ENCODE assay signal across 8 cellular contexts in the genomic region with DNA sequence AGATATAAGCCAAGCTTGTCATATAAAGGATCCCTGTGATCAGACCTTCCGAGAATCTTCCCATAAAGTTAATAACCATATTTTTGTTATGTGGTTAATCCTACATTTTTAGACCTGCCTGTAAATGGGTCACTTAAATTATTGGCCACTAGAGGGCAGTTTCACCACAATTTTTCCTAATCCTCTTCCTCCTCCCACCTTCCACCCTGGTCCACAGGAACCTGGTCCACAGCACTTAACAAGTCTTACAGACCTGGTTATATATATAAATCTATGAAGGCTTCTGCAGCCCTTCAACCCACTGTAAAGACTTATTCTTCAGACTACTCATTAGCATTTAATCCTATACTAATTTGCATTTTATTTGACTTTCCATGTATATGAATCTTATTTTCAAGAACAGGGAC. TPM values are rescaled to one million over a fixed set of nuclear protein-coding genes. Genes with fewer than 3 reads are reported as not detected.
DNase-seq lines count a peak whose midpoint lies in the region; ATAC-seq, FAIRE-seq and TF ChIP-seq lines count a peak whose summit lies in the region.

No MANE protein-coding gene starts in this region.

- ATAC-seq in upper lobe of left lung (ENCODE audit: low FRiP score in 2 of 2) (peak in 1 of 2 donors; percentile 78), GM21528 (IDR thresholded peaks at IDR 0.05; ENCODE audit: low FRiP score, unreplicated experiment) (no peak), HG03280 (IDR thresholded peaks at IDR 0.05; ENCODE audit: unreplicated experiment) (no peak)

- WGBS in GM23248 (ENCODE audit: low coverage in 1 of 2, low lambda C conversion rate in 2 of 2, missing lambda C conversion rate in 2 of 2), 2 experiments, result 12 to 13% methylated on average over 1 of the region's 1 CpG
- WGBS in upper lobe of left lung, 2 donors, result 56 to 69% methylated on average over 1 of the region's 1 CpG

- FAIRE-seq in D721Med (lab: Jason Lieb, UNC), result no peak
- no peak for FAIRE-seq in astrocyte (lab: Jason Lieb, UNC)

- H3K79me2 ChIP-seq in GM23248 (ENCODE audit: insufficient read depth), result no peaks in the 10 kb centered on the region
- H3K79me2 ChIP-seq in astrocyte (ENCODE audit: insufficient read depth, low read length), result no peaks in the 10 kb centered on the region

- peaks cover 3% of the 10 kb centered on the region for H3K36me3 Mint-ChIP-seq in astrocyte (ENCODE audit: low read depth, unreplicated experiment)

- H3K27me3 Mint-ChIP-seq in astrocyte (ENCODE audit: low read depth, unreplicated experiment), result no peaks in the 10 kb centered on the region

- H3K36me3 ChIP-seq in GM23248 (ENCODE audit: low read depth) (peaks cover 3% of the 10 kb centered on the region; the same call in 1 of the 2 replicates), astrocyte (ENCODE audit: insufficient read depth, low read length) (no peaks in the 10 kb centered on the region), upper lobe of left lung (peaks cover 0 to 14% (median 6%) of the 10 kb centered on the region in 4 donors)

- H3K27ac ChIP-seq in GM23248 (no peak overlapping the region), astrocyte (ENCODE audit: low read depth, low read length) (no peak overlapping the region), upper lobe of left lung (no peak overlapping the region)

- no peaks in the 10 kb centered on the region for H3K9me2 ChIP-seq in GM23248 (ENCODE audit: insufficient read depth)

- H3K27ac Mint-ChIP-seq in astrocyte (ENCODE audit: unreplicated experiment), result no peak overlapping the region

- in situ Hi-C loops in GM23248 (cut with MboI), result loop anchor here (10.0 kb wide), 1 partner anchor 264 kb away; no protein-coding TSS in a partner anchor

- TF ChIP-seq CTCF in D721Med (IDR thresholded peaks at IDR 0.05; ENCODE audit: insufficient read depth, missing control alignments) (peak; percentile 68), astrocyte (IDR thresholded peaks at IDR 0.05; ENCODE audit: insufficient read depth, low read depth, low read length) (peak; percentile 72), upper lobe of left lung (IDR thresholded peaks at IDR 0.05) (peak; percentile 28 to 66 (median 58))

- H3K9me3 ChIP-seq in GM23248 (ENCODE audit: low read depth) (no peaks in the 10 kb centered on the region), astrocyte (ENCODE audit: insufficient read depth, low read depth, low read length) (no peaks in the 10 kb centered on the region), upper lobe of left lung (no peaks in the 10 kb centered on the region)

- peaks cover 9% of the 10 kb centered on the region for H3K4me1 Mint-ChIP-seq in astrocyte (ENCODE audit: low read depth, unreplicated experiment)

- no peaks in the 10 kb centered on the region for H3K9me3 Mint-ChIP-seq in astrocyte (ENCODE audit: unreplicated experiment)

- peaks cover 28% of the 10 kb centered on the region for H3F3A ChIP-seq in GM23248 (ENCODE audit: insufficient read depth)

- H4K20me1 ChIP-seq in GM23248 (ENCODE audit: insufficient read depth) (no peaks in the 10 kb centered on the region), astrocyte (ENCODE audit: insufficient read depth, low read length) (no peaks in the 10 kb centered on the region)

- no peak for TF ChIP-seq EP300 in upper lobe of left lung (IDR thresholded peaks at IDR 0.05)

- H2AFZ ChIP-seq in GM23248 (no peak overlapping the region), astrocyte (ENCODE audit: low read depth, low read length) (no peak overlapping the region)

- H3K27me3 ChIP-seq in GM23248 (replicated peaks; ENCODE audit: insufficient read depth) (no peaks in the 10 kb centered on the region), astrocyte (ENCODE audit: insufficient read depth, low read length) (no peaks in the 10 kb centered on the region), upper lobe of left lung (no peaks in the 10 kb centered on the region)

- no peak overlapping the region for H3K4me2 ChIP-seq in GM23248 (ENCODE audit: unreplicated experiment)
- no peak overlapping the region for H3K4me2 ChIP-seq in astrocyte (ENCODE audit: low read length)

- DNase-seq in D721Med (ENCODE audit: insufficient read length, low spot score) (peak; percentile 37), GM23248 (peak; percentile 65), NCI-H226 (peak; percentile 13), astrocyte (ENCODE audit: low read depth) (peak; percentile 25), iris pigment epithelial cell (ENCODE audit: low read depth) (peak; percentile 52), upper lobe of left lung (no peak)

- no peak overlapping the region for H3K4me3 Mint-ChIP-seq in astrocyte (ENCODE audit: unreplicated experiment)

- H3K4me1 ChIP-seq in GM23248 (ENCODE audit: insufficient read depth) (peaks cover 14% of the 10 kb centered on the region), astrocyte (ENCODE audit: insufficient read depth, low read length) (peaks cover 6% of the 10 kb centered on the region), upper lobe of left lung (peaks cover 0 to 9% (median 0%) of the 10 kb centered on the region in 4 donors)

- H3K9ac ChIP-seq in GM23248, result no peak overlapping the region
- no peak overlapping the region for H3K9ac ChIP-seq in astrocyte (ENCODE audit: low read length)

- no peak for TF ChIP-seq POLR2A in upper lobe of left lung (IDR thresholded peaks at IDR 0.05)

- H3K4me3 ChIP-seq in GM23248, result no peak overlapping the region
- H3K4me3 ChIP-seq in astrocyte (ENCODE audit: insufficient read depth, low read depth, low read length), result no peak overlapping the region
- H3K4me3 ChIP-seq in upper lobe of left lung, result no peak overlapping the region

RNA-seq across cellular contexts. Expression of a gene that starts 28.3 kb away (rescaled TPM):
- 15.4 and 18.0 TPM in 2 replicates for total RNA-seq in GM23248 (2014; rRNA removed; shearing (Covaris generic))
- polyA plus RNA-seq in GM23248 (2016; fragmentation: Nextera tagmentation; extraction: Ambion mirVana), result 21.3 and 23.5 TPM in 2 replicates
- total RNA-seq in astrocyte (57.3 and 68.9 TPM in 2 replicates), upper lobe of left lung (10 to 100 TPM; 20.8 to 40.8 (median 27.4) TPM)

RNA-seq across cellular contexts. Expression of a gene that starts 58.3 kb away (rescaled TPM):
- 0.97 TPM in 1 of 2 replicates, not detected in the other for total RNA-seq in GM23248 (2014; rRNA removed; shearing (Covaris generic))
- 0.09 TPM in 2 replicates for polyA plus RNA-seq in GM23248 (2016; fragmentation: Nextera tagmentation; extraction: Ambion mirVana)
- total RNA-seq in astrocyte (0.60 and 0.75 TPM in 2 replicates), upper lobe of left lung (10 to 100 TPM in 2 of 6 donors, 1 to 10 TPM in 4; 2.5 to 15.7 (median 7.3) TPM)

Comparison
In these comparisons a context has a peak if more than half of its experiments do, and no peak if none do; other contexts are left out.
1. DNase-seq: peak in D721Med (single experiment), GM23248 (single experiment), NCI-H226 (single experiment), astrocyte (single experiment) and iris pigment epithelial cell (single experiment); none in upper lobe of left lung (0 of 2).
2. Peak in every context shown above with its lines, with median percentiles within 50 percentile points of each other: CTCF ChIP-seq.